Comparison of ENCODE assay signal across 7 cellular contexts in the genomic region with DNA sequence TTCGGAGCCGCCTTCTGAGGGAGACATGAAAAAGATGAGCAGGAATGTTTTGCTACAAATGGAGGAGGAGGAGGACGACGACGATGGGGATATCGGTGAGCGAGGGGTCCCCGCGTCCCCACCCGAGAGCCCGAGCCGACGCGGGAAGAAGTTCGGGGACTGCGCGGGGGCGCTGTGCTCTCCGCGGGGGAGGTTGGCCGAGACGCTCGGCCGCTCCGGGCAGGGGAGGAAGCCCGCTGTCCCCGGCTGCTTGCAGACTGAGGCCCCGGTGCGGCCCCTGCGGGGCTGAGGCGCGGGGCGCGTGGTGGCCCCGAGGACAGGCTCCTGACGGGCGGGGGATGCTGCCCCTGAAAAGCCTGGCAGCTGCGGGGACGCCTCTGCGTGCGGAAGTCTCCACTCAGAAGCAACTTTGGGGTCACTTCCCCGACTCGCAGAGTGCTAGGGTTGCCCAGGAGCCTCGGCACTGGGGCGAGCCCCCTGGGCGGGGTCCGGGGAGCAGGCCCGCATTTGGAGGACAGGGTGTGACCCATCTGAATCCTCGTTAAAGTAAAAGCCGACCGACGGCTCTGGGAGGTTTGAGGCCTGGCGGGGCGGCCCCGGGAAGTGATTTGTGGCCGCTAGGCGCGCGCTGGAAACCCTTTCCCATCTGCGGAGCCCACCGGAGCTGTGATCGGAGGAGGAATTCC. TPM values are rescaled to one million over a fixed set of nuclear protein-coding genes. Genes with fewer than 3 reads are reported as not detected.
A peak's percentile ranks its signal among the peaks of the same experiment; 100 is the strongest.
DNase-seq lines count a peak whose midpoint lies in the region; ATAC-seq and TF ChIP-seq lines count a peak whose summit lies in the region.

No MANE protein-coding gene starts in this region.

- H3K9ac ChIP-seq in H9 (ENCODE audit: extremely low read depth, insufficient read length, low read length): peak overlapping the region; percentile 82

- H3K56ac ChIP-seq in H9 (ENCODE audit: insufficient read length, low read depth, low read length): no peak overlapping the region

- peaks cover 10% of the 10 kb centered on the region; the same call in 1 of the 2 replicates for H3K4me1 ChIP-seq in H9 (ENCODE audit: insufficient read depth, low read length)
- H3K4me1 ChIP-seq in mesodermal cell (ENCODE audit: control insufficient read depth, insufficient read depth, low read length, poor library complexity, severe bottlenecking): peaks cover 24% of the 10 kb centered on the region

- H3K23ac ChIP-seq in H9 (ENCODE audit: insufficient read length, low read depth, low read length): no peak overlapping the region

- no peak overlapping the region for H2BK5ac ChIP-seq in H9 (ENCODE audit: insufficient read length, low read length)

- H3K36me3 Mint-ChIP-seq in H9 (ENCODE audit: insufficient read depth in 1 of 3, low read depth in 3 of 3): peaks cover 5% of the 10 kb centered on the region in 3 experiments; a peak in 5 of 7 replicates
- no peaks in the 10 kb centered on the region for H3K36me3 Mint-ChIP-seq in effector memory CD8-positive, alpha-beta T cell (ENCODE audit: insufficient read depth)

- H3K23me2 ChIP-seq in H9 (ENCODE audit: insufficient read length, low read depth, low read length, poor library complexity, severe bottlenecking): peaks cover 9% of the 10 kb centered on the region

- H2BK20ac ChIP-seq in H9 (ENCODE audit: low read depth, low read length, poor library complexity, severe bottlenecking): no peak overlapping the region

- H2BK15ac ChIP-seq in H9 (ENCODE audit: low read depth, low read length): no peak overlapping the region

- no peak overlapping the region for H2BK12ac ChIP-seq in H9 (ENCODE audit: insufficient read length, low read depth, low read length)

- ATAC-seq in effector memory CD8-positive, alpha-beta T cell (replicated peaks): peak; percentile 45

- H3K27me3 ChIP-seq in H9 (ENCODE audit: insufficient read depth, low read length) (no peaks in the 10 kb centered on the region), MG63 (no peaks in the 10 kb centered on the region)

- no peak overlapping the region for H3T11ph ChIP-seq in H9 (ENCODE audit: low read length)

- no peaks in the 10 kb centered on the region for H3K27me3 Mint-ChIP-seq in H9 (ENCODE audit: low read depth)
- H3K27me3 Mint-ChIP-seq in effector memory CD8-positive, alpha-beta T cell: no peaks in the 10 kb centered on the region

- peak overlapping the region; percentile 37 for H3K18ac ChIP-seq in H9 (ENCODE audit: insufficient read length, low read depth, low read length)

- H4K20me1 ChIP-seq in H9 (ENCODE audit: control insufficient read depth, insufficient read depth, insufficient read length): no peaks in the 10 kb centered on the region

- H3K9me3 Mint-ChIP-seq in H9: no peaks in the 10 kb centered on the region; a peak in 1 of 5 replicates
- no peaks in the 10 kb centered on the region for H3K9me3 Mint-ChIP-seq in effector memory CD8-positive, alpha-beta T cell

- H3K27ac ChIP-seq in H9 (ENCODE audit: insufficient read length, low read depth, low read length) (no peak overlapping the region), mesodermal cell (ENCODE audit: low read depth, low read length, severe bottlenecking) (peak overlapping the region; percentile 97)

- TF ChIP-seq CTCF in GM12873 (IDR thresholded peaks at IDR 0.05; ENCODE audit: insufficient read depth, low read depth, low read length, missing control alignments) (peak; percentile 46), H9 (conservative IDR thresholded peaks at IDR 0.05) (peak; percentile 53)

- no peak overlapping the region for H4K8ac ChIP-seq in H9 (replicated peaks; ENCODE audit: insufficient read length, low read depth, low read length)

- peaks cover 27% of the 10 kb centered on the region; the same call in 1 of the 2 replicates for H3K79me2 ChIP-seq in H9 (ENCODE audit: insufficient read depth, low read length)

- peak overlapping the region; percentile 82 for H3K4me2 ChIP-seq in H9 (ENCODE audit: insufficient read depth, insufficient read length, low read length)

- peak overlapping the region; percentile 88 for H3K4me3 ChIP-seq in MG63
- H3K4me3 ChIP-seq in mesodermal cell (ENCODE audit: extremely low read depth, insufficient read depth, low read length, poor library complexity, severe bottlenecking): peak overlapping the region; percentile 96

- H3K14ac ChIP-seq in H9 (ENCODE audit: insufficient read depth, low read length): peak overlapping the region; percentile 81

- H3K4ac ChIP-seq in H9 (ENCODE audit: low read depth, low read length): no peak overlapping the region

- no peaks in the 10 kb centered on the region for H3K79me1 ChIP-seq in H9 (ENCODE audit: insufficient read depth, low read depth, low read length, poor library complexity, severe bottlenecking)

- H4K5ac ChIP-seq in H9 (ENCODE audit: insufficient read length, low read depth, low read length): no peak overlapping the region

- no peak overlapping the region for H2BK120ac ChIP-seq in H9 (ENCODE audit: low read depth, low read length, poor library complexity, severe bottlenecking)

- H3K9me3 ChIP-seq in H9 (ENCODE audit: control insufficient read depth, low read depth, low read length) (no peaks in the 10 kb centered on the region), MG63 (no peaks in the 10 kb centered on the region), mesodermal cell (ENCODE audit: control insufficient read depth, low read length) (no peaks in the 10 kb centered on the region)

- peak overlapping the region; percentile 84 to 92 for H3K4me3 Mint-ChIP-seq in H9
- peak overlapping the region; percentile 91 to 92 for H3K4me3 Mint-ChIP-seq in effector memory CD8-positive, alpha-beta T cell

- H2AK5ac ChIP-seq in H9 (ENCODE audit: insufficient read length, low read length): no peak overlapping the region

- H3K27ac Mint-ChIP-seq in H9: peak overlapping the region; percentile 84 to 96 (median 92); a peak in 6 of 7 replicates
- H3K27ac Mint-ChIP-seq in effector memory CD8-positive, alpha-beta T cell: peak overlapping the region; percentile 72 to 86

- H4K91ac ChIP-seq in H9 (ENCODE audit: insufficient read length, low read depth, low read length): no peak overlapping the region

- H2AFZ ChIP-seq in H9 (ENCODE audit: low read length): no peak overlapping the region

- H3K4me1 Mint-ChIP-seq in H9: peaks cover 52 to 54% of the 10 kb centered on the region in 2 experiments
- peaks cover 25 to 42% of the 10 kb centered on the region in 2 donors for H3K4me1 Mint-ChIP-seq in effector memory CD8-positive, alpha-beta T cell (ENCODE audit: low read depth in 2 of 2)

- H3K36me3 ChIP-seq in MG63 (no peaks in the 10 kb centered on the region), mesodermal cell (ENCODE audit: control insufficient read depth, insufficient read depth, low read length) (peaks cover 17% of the 10 kb centered on the region)

- no CpG with 5 or more reads among the region's 62 CpGs for whole genome bisulfite sequencing in H9 (ENCODE audit: extremely low coverage, insufficient read length, low lambda C conversion rate)
- 0 to 1% methylated on average over 53 to 54 of the region's 62 CpGs for WGBS in mesodermal cell (ENCODE audit: insufficient coverage in 2 of 2), 2 experiments

- peak; percentile 65 for DNase-seq in H9
- peak; percentile 57 for DNase-seq in MG63
- DNase-seq in activated CD4-positive, alpha-beta T cell treated with anti-CD3 and anti-CD28 coated beads, Interleukin-2, amount 50 U/mL, for 4 hours: peak; percentile 18 to 19
- DNase-seq in effector memory CD8-positive, alpha-beta T cell: peak; percentile 9 to 42 (median 24)
- DNase-seq in stimulated activated CD8-positive, alpha-beta memory T cell treated with anti-CD3 and anti-CD28 coated beads, Interleukin-2, amount 100 ng/mL, for 48 hours (ENCODE audit: low read depth in 2 of 2): peak; percentile 23

RNA-seq across cellular contexts. Expression of gene ANO6, which starts 0.5 kb away (rescaled TPM):
- total RNA-seq in H9 (2021): 24.3 TPM in 2 replicates
- total RNA-seq in MG63 (2014; rRNA removed; shearing (Covaris generic); ENCODE audit: low replicate concordance): 20.4 and 33.8 TPM in 2 replicates
- polyA plus RNA-seq in mesodermal cell (2013, experiment 1 of 2): 72.5 TPM
- polyA plus RNA-seq in mesodermal cell (2013, experiment 2 of 2): 70.8 TPM
